ENCODE assay signal across 1 cellular context in the genomic region with DNA sequence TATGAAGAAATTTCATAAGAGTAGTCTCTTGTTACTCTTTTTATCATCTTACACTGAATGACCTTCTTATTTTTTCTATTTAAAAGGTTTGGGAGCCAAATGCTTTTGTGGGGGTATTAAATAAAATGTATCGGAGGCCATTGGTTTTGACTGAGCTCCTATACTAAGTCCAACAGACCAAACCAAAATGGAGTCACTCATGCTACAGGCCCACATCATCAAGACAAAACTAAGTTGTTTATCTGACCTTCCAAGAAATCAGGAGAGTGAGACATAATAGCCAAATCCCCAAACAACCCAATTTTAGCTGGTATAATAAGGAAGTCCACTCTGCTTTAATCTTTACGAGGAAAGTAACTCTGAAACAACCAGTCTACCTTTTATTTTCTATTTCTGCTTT.
A peak's percentile ranks its signal among the peaks of the same experiment; 100 is the strongest.
TF ChIP-seq lines count a peak whose summit lies in the region.

No MANE protein-coding gene starts in this region.

TF ChIP-seq in K562, 482 proteins besides CTCF, POLR2A, EP300 and RAD21 (continued from another document and continues in another):
- TF ChIP-seq, protein P1, sequence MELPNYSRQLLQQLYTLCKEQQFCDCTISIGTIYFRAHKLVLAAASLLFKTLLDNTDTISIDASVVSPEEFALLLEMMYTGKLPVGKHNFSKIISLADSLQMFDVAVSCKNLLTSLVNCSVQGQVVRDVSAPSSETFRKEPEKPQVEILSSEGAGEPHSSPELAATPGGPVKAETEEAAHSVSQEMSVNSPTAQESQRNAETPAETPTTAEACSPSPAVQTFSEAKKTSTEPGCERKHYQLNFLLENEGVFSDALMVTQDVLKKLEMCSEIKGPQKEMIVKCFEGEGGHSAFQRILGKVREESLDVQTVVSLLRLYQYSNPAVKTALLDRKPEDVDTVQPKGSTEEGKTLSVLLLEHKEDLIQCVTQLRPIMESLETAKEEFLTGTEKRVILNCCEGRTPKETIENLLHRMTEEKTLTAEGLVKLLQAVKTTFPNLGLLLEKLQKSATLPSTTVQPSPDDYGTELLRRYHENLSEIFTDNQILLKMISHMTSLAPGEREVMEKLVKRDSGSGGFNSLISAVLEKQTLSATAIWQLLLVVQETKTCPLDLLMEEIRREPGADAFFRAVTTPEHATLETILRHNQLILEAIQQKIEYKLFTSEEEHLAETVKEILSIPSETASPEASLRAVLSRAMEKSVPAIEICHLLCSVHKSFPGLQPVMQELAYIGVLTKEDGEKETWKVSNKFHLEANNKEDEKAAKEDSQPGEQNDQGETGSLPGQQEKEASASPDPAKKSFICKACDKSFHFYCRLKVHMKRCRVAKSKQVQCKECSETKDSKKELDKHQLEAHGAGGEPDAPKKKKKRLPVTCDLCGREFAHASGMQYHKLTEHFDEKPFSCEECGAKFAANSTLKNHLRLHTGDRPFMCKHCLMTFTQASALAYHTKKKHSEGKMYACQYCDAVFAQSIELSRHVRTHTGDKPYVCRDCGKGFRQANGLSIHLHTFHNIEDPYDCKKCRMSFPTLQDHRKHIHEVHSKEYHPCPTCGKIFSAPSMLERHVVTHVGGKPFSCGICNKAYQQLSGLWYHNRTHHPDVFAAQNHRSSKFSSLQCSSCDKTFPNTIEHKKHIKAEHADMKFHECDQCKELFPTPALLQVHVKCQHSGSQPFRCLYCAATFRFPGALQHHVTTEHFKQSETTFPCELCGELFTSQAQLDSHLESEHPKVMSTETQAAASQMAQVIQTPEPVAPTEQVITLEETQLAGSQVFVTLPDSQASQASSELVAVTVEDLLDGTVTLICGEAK (IDR thresholded peaks at IDR 0.05) = no peak
- TF ChIP-seq, protein P1 (CRISPR knock-in tag; IDR thresholded peaks at IDR 0.05) = no peak
- no peak for TF ChIP-seq HLTF (IDR thresholded peaks at IDR 0.05)
- no peak for TF ChIP-seq ATF1 (CRISPR knock-in tag; IDR thresholded peaks at IDR 0.05)
- no peak for TF ChIP-seq ATF1 (tag; IDR thresholded peaks at IDR 0.05)
- TF ChIP-seq ZNF224 (CRISPR knock-in tag; IDR thresholded peaks at IDR 0.05) = no peak
- TF ChIP-seq HNRNPL (IDR thresholded peaks at IDR 0.05; ENCODE audit: low read depth, low read length) = no peak
- TF ChIP-seq ZNF655 (CRISPR knock-in tag; IDR thresholded peaks at IDR 0.05) = no peak
- TF ChIP-seq, protein P2, sequence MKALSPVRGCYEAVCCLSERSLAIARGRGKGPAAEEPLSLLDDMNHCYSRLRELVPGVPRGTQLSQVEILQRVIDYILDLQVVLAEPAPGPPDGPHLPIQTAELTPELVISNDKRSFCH (CRISPR knock-in tag; IDR thresholded peaks at IDR 0.05) = peak; percentile 73; the same call in 1 of the 2 replicates
- TF ChIP-seq, protein P2 (tag; IDR thresholded peaks at IDR 0.05) = peak; percentile 63; the same call in 1 of the 2 replicates
- TF ChIP-seq ZNF766 (CRISPR knock-in tag; conservative IDR thresholded peaks at IDR 0.05) = peak; percentile 88
- no peak for TF ChIP-seq NELFE (IDR thresholded peaks at IDR 0.05; ENCODE audit: insufficient read depth, insufficient read length)
- TF ChIP-seq NFE2 (IDR thresholded peaks at IDR 0.05; ENCODE audit: low read depth) = no peak
- TF ChIP-seq LARP7 (IDR thresholded peaks at IDR 0.05) = no peak
- TF ChIP-seq GTF3C2 (IDR thresholded peaks at IDR 0.05; ENCODE audit: borderline replicate concordance, extremely low read depth, insufficient read length) = no peak
- TF ChIP-seq, protein P3, sequence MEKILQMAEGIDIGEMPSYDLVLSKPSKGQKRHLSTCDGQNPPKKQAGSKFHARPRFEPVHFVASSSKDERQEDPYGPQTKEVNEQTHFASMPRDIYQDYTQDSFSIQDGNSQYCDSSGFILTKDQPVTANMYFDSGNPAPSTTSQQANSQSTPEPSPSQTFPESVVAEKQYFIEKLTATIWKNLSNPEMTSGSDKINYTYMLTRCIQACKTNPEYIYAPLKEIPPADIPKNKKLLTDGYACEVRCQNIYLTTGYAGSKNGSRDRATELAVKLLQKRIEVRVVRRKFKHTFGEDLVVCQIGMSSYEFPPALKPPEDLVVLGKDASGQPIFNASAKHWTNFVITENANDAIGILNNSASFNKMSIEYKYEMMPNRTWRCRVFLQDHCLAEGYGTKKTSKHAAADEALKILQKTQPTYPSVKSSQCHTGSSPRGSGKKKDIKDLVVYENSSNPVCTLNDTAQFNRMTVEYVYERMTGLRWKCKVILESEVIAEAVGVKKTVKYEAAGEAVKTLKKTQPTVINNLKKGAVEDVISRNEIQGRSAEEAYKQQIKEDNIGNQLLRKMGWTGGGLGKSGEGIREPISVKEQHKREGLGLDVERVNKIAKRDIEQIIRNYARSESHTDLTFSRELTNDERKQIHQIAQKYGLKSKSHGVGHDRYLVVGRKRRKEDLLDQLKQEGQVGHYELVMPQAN (IDR thresholded peaks at IDR 0.05; ENCODE audit: borderline replicate concordance) = no peak
- TF ChIP-seq TAF1 (IDR thresholded peaks at IDR 0.05; ENCODE audit: control insufficient read depth, extremely low read depth, insufficient read depth, low read length, severe bottlenecking) = no peak
- TF ChIP-seq NEUROD1 (IDR thresholded peaks at IDR 0.05; ENCODE audit: borderline replicate concordance, low read depth, low read length, partially characterized antibody) = no peak
- no peak for TF ChIP-seq MBD2 (IDR thresholded peaks at IDR 0.05; ENCODE audit: borderline replicate concordance, low read depth)
- TF ChIP-seq MAZ (CRISPR knock-in tag; conservative IDR thresholded peaks at IDR 0.05 in 1 of 2, IDR thresholded peaks at IDR 0.05 in 1 of 2) = peak in 1 of 2 experiments; percentile 65; a peak in 2 of 4 replicates
- TF ChIP-seq POU5F1 (IDR thresholded peaks at IDR 0.05; ENCODE audit: borderline replicate concordance, low read depth, low read length, partially characterized antibody) = no peak
- peak; percentile 48; the same call in 1 of the 2 replicates for TF ChIP-seq ZNF23 (CRISPR knock-in tag; IDR thresholded peaks at IDR 0.05)
- TF ChIP-seq ZNF175 (CRISPR knock-in tag; IDR thresholded peaks at IDR 0.05; ENCODE audit: low read depth) = peak; percentile 98
- peak; percentile 92 for TF ChIP-seq TSHZ1 (CRISPR knock-in tag; IDR thresholded peaks at IDR 0.05)
- no peak for TF ChIP-seq NCOA6 (IDR thresholded peaks at IDR 0.05)
- no peak for TF ChIP-seq RNF219 (CRISPR knock-in tag; IDR thresholded peaks at IDR 0.05)
- no peak for TF ChIP-seq PHF8 (IDR thresholded peaks at IDR 0.05; ENCODE audit: borderline replicate concordance, low read length)
- no peak for TF ChIP-seq SNAPC5 (CRISPR knock-in tag; IDR thresholded peaks at IDR 0.05)
- peak; percentile 47; the same call in 1 of the 2 replicates for TF ChIP-seq NFIX (CRISPR knock-in tag; IDR thresholded peaks at IDR 0.05; ENCODE audit: low read depth)
- TF ChIP-seq ZNF444 (CRISPR knock-in tag; IDR thresholded peaks at IDR 0.05) = peak; percentile 88
- TF ChIP-seq DNMT1 (IDR thresholded peaks at IDR 0.05) = no peak
- no peak for TF ChIP-seq RAD51 (IDR thresholded peaks at IDR 0.05; ENCODE audit: borderline replicate concordance, low read depth)
- TF ChIP-seq RBFOX2 (IDR thresholded peaks at IDR 0.05; ENCODE audit: low read depth, low read length) = no peak
- TF ChIP-seq NFE2L1 (tag; IDR thresholded peaks at IDR 0.05; ENCODE audit: borderline replicate concordance, low read depth) = no peak; the same call in 1 of the 2 replicates
- no peak for TF ChIP-seq SRSF9 (IDR thresholded peaks at IDR 0.05; ENCODE audit: borderline replicate concordance, low read depth, low read length)
